Comparison of ENCODE assay signal across 37 cellular contexts in the genomic region with DNA sequence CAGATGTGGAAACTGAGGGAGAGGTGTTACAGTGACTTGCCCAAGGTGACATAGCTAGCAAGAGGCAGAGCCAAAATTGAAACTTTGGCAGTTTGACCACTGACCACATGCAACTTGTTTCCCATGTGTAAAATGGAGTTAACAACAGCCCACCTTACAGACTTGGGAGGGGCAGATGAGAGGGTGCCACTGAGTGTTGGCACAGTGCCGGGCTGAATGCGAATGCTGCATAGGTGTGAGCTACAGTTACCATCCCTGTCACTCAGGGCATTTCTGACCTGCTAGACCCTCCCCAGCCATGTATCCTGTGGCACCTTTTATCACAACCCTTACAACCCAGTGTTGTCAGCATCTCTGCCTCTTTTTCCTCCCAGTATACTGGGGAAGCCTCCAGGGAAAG. TPM values are rescaled to one million over a fixed set of nuclear protein-coding genes. Genes with fewer than 3 reads are reported as not detected.
"Had no signal": no experiment of that assay in that cellular context is flagged by ENCODE, and none has a peak within 500 bp of the region (broad histone marks: within the 10 kb centered on the region; RNA-seq: fewer than 3 reads in every experiment).

No MANE protein-coding gene starts in this region.

- H3K27me3 Mint-ChIP-seq: activated B cell treated with CpG ODN at 0.5 μM for 24 hours; activated CD4-positive, alpha-beta memory T cell treated with anti-CD3 and anti-CD28 coated beads for 36 hours; activated CD4-positive, alpha-beta T cell treated with anti-CD3 and anti-CD28 coated beads, Interleukin-2, amount 10 ng/mL, durations not matched to agents 24 days and 14 days; activated CD8-positive, alpha-beta T cell treated with anti-CD3 and anti-CD28 coated beads for 36 hours; activated naive CD8-positive, alpha-beta T cell treated with anti-CD3 and anti-CD28 coated beads for 36 hours; activated T-helper 17 cell treated with anti-CD3 and anti-CD28 coated beads, Interleukin-2, amount 50 U/mL, for 72 hours; T-cell; T-helper 17 cell had no signal

- H3K4me3 Mint-ChIP-seq: activated B cell treated with CpG ODN at 0.5 μM for 24 hours; activated CD4-positive, alpha-beta memory T cell treated with anti-CD3 and anti-CD28 coated beads for 36 hours; activated CD4-positive, alpha-beta T cell treated with anti-CD3 and anti-CD28 coated beads, Interleukin-2, amount 10 ng/mL, durations not matched to agents 24 days and 14 days; activated CD8-positive, alpha-beta T cell treated with anti-CD3 and anti-CD28 coated beads for 36 hours; activated naive CD4-positive, alpha-beta T cell treated with anti-CD3 and anti-CD28 coated beads for 36 hours; activated naive CD8-positive, alpha-beta T cell treated with anti-CD3 and anti-CD28 coated beads for 36 hours; activated T-cell treated with anti-CD3 and anti-CD28 coated beads, Interleukin-2, amount 50 U/mL, for 4 hours; activated T-cell treated with anti-CD3 and anti-CD28 coated beads, Interleukin-2, amount 50 U/mL, for 72 hours; activated T-helper 1 cell treated with anti-CD3 and anti-CD28 coated beads, Interleukin-12 subunit alpha, Interleukin-12 subunit beta, Interleukin-2, Interleukin-4 antibody, amounts not matched to agents 30 ng/mL and 10 ng/mL and 1 ng/mL, durations not matched to agents 14 hours and 24 hours and 36 hours; activated T-helper 17 cell treated with anti-CD3 and anti-CD28 coated beads, Interleukin-2, amount 50 U/mL, for 72 hours; T-cell; T-helper 17 cell had no signal

- H3K27me3 ChIP-seq: adrenal gland, body of pancreas, brain microvascular endothelial cell, breast epithelium had no signal

- H3K4me3 ChIP-seq: adrenal gland, body of pancreas, breast epithelium had no signal

- ATAC-seq: activated CD8-positive, alpha-beta T cell treated with anti-CD3 and anti-CD28 coated beads for 36 hours; activated naive CD4-positive, alpha-beta T cell treated with anti-CD3 and anti-CD28 coated beads, Interleukin-2, amount 50 U/mL, for 72 hours; activated T-cell treated with anti-CD3 and anti-CD28 coated beads, Interleukin-2, amount 50 U/mL, for 4 hours; activated T-cell treated with anti-CD3 and anti-CD28 coated beads, Interleukin-2, amount 50 U/mL, for 72 hours; activated T-helper 17 cell treated with anti-CD3 and anti-CD28 coated beads, Interleukin-2, amount 50 U/mL, for 72 hours; body of pancreas; T-cell; T-helper 17 cell had no signal

- H3K27ac ChIP-seq: adrenal gland, body of pancreas, brain microvascular endothelial cell, breast epithelium, VCaP had no signal

- DNase-seq: activated B cell treated with CpG ODN at 0.5 μM for 24 hours; activated CD4-positive, alpha-beta memory T cell treated with anti-CD3 and anti-CD28 coated beads for 36 hours; activated CD4-positive, alpha-beta T cell treated with anti-CD3 and anti-CD28 coated beads for 4 hours; activated CD4-positive, alpha-beta T cell treated with anti-CD3 and anti-CD28 coated beads, Interleukin-2, amount 10 ng/mL, durations not matched to agents 24 days and 14 days; activated CD4-positive, alpha-beta T cell treated with anti-CD3 and anti-CD28 coated beads, Interleukin-2, amount 50 U/mL, for 1 hour; activated CD4-positive, alpha-beta T cell treated with anti-CD3 and anti-CD28 coated beads, Interleukin-2, amount 50 U/mL, for 4 hours; activated CD4-positive, CD25-positive, alpha-beta regulatory T cell treated with anti-CD3 and anti-CD28 coated beads, Interleukin-2, amount 50 U/mL, for 72 hours; activated CD8-positive, alpha-beta memory T cell treated with anti-CD3 and anti-CD28 coated beads, Interleukin-2, amount 50 U/mL, for 4 hours; activated CD8-positive, alpha-beta T cell treated with anti-CD3 and anti-CD28 coated beads for 36 hours; activated effector memory CD4-positive, alpha-beta T cell treated with anti-CD3 and anti-CD28 coated beads, Interleukin-2, amount 50 U/mL, for 16 hours; activated gamma-delta T cell treated with Interleukin-2 at 50 U/mL for 16 hours; activated naive CD4-positive, alpha-beta T cell; activated naive CD4-positive, alpha-beta T cell treated with anti-CD3 and anti-CD28 coated beads for 36 hours; activated naive CD4-positive, alpha-beta T cell treated with anti-CD3 and anti-CD28 coated beads, Interleukin-2, amount 50 U/mL, for 16 hours; activated naive CD8-positive, alpha-beta T cell treated with anti-CD3 and anti-CD28 coated beads for 36 hours; activated T-cell treated with anti-CD3 and anti-CD28 coated beads for 4 hours; activated T-cell treated with anti-CD3 and anti-CD28 coated beads, Interleukin-2, amount 50 U/mL, for 1 hour; activated T-cell treated with anti-CD3 and anti-CD28 coated beads, Interleukin-2, amount 50 U/mL, for 4 hours; activated T-cell treated with anti-CD3 and anti-CD28 coated beads, Interleukin-2, amount 50 U/mL, for 72 hours; adrenal gland; amniotic stem cell; aorta; body of pancreas; brain microvascular endothelial cell; central memory CD4-positive, alpha-beta T cell; T-cell; T-helper 17 cell; T1000 had no signal

- H3K9me3 Mint-ChIP-seq: activated CD4-positive, alpha-beta T cell treated with anti-CD3 and anti-CD28 coated beads, Interleukin-2, amount 10 ng/mL, durations not matched to agents 24 days and 14 days; activated naive CD4-positive, alpha-beta T cell treated with anti-CD3 and anti-CD28 coated beads, Interleukin-2, amount 50 U/mL, for 72 hours; activated T-cell treated with anti-CD3 and anti-CD28 coated beads, Interleukin-2, amount 50 U/mL, for 4 hours; activated T-helper 1 cell treated with anti-CD3 and anti-CD28 coated beads, Interleukin-12 subunit alpha, Interleukin-12 subunit beta, Interleukin-2, Interleukin-4 antibody, amounts not matched to agents 30 ng/mL and 10 ng/mL and 1 ng/mL, durations not matched to agents 14 hours and 24 hours and 36 hours; activated T-helper 17 cell treated with anti-CD3 and anti-CD28 coated beads, Interleukin-2, amount 50 U/mL, for 72 hours; T-cell had no signal

- H3K4me1 ChIP-seq: body of pancreas, breast epithelium had no signal

- H3K27ac Mint-ChIP-seq: activated CD4-positive, alpha-beta memory T cell treated with anti-CD3 and anti-CD28 coated beads for 36 hours; activated CD4-positive, alpha-beta T cell treated with anti-CD3 and anti-CD28 coated beads, Interleukin-2, amount 10 ng/mL, durations not matched to agents 24 days and 14 days; activated naive CD4-positive, alpha-beta T cell treated with anti-CD3 and anti-CD28 coated beads for 36 hours; activated naive CD4-positive, alpha-beta T cell treated with anti-CD3 and anti-CD28 coated beads, Interleukin-2, amount 50 U/mL, for 72 hours; activated naive CD8-positive, alpha-beta T cell treated with anti-CD3 and anti-CD28 coated beads for 36 hours; activated T-cell treated with anti-CD3 and anti-CD28 coated beads, Interleukin-2, amount 50 U/mL, for 72 hours; activated T-helper 1 cell treated with anti-CD3 and anti-CD28 coated beads, Interleukin-12 subunit alpha, Interleukin-12 subunit beta, Interleukin-2, Interleukin-4 antibody, amounts not matched to agents 30 ng/mL and 10 ng/mL and 1 ng/mL, durations not matched to agents 14 hours and 24 hours and 36 hours; activated T-helper 17 cell treated with anti-CD3 and anti-CD28 coated beads, Interleukin-2, amount 50 U/mL, for 72 hours; T-cell; T-helper 17 cell had no signal

- H3K9me3 ChIP-seq: adrenal gland, body of pancreas had no signal

RNA-seq across cellular contexts. Expression of gene MARCHF4, which starts 50.8 kb away (rescaled TPM):
- total RNA-seq: activated B cell treated with CpG ODN at 0.5 μM for 24 hours; activated CD4-positive, alpha-beta memory T cell treated with anti-CD3 and anti-CD28 coated beads for 36 hours; activated CD4-positive, alpha-beta T cell treated with anti-CD3 and anti-CD28 coated beads, Interleukin-2, amount 10 ng/mL, durations not matched to agents 24 days and 14 days; activated CD8-positive, alpha-beta memory T cell treated with anti-CD3 and anti-CD28 coated beads for 36 hours; activated CD8-positive, alpha-beta T cell treated with anti-CD3 and anti-CD28 coated beads for 36 hours; activated naive CD4-positive, alpha-beta T cell treated with anti-CD3 and anti-CD28 coated beads for 36 hours; activated naive CD4-positive, alpha-beta T cell treated with anti-CD3 and anti-CD28 coated beads, Interleukin-2, amount 50 U/mL, for 72 hours; activated naive CD8-positive, alpha-beta T cell treated with anti-CD3 and anti-CD28 coated beads for 36 hours; activated T-cell treated with anti-CD3 and anti-CD28 coated beads, Interleukin-2, amount 50 U/mL, for 4 hours; activated T-cell treated with anti-CD3 and anti-CD28 coated beads, Interleukin-2, amount 50 U/mL, for 72 hours; activated T-helper 1 cell treated with anti-CD3 and anti-CD28 coated beads, Interleukin-12 subunit alpha, Interleukin-12 subunit beta, Interleukin-2, Interleukin-4 antibody, amounts not matched to agents 30 ng/mL and 10 ng/mL and 1 ng/mL, durations not matched to agents 14 hours and 24 hours and 36 hours; activated T-helper 17 cell treated with anti-CD3 and anti-CD28 coated beads, Interleukin-2, amount 50 U/mL, for 72 hours; breast epithelium; cardiac septum; T-cell; T-helper 1 cell treated with Interleukin-12 subunit alpha and Interleukin-12 subunit beta and Interleukin-4 antibody, amounts not matched to agents 30 ng/mL and 1 ng/mL, for 36 hours; T-helper 17 cell; T-helper 2 cell treated with Interferon-gamma antibody and Interleukin-4, amounts not matched to agents 100 ng/mL and 5 ng/mL, for 36 hours had no signal
- polyA plus RNA-seq: aorta had no signal
